8 cellular contexts compared by ENCODE assay signal in genomic region chr11:45180888-45181594, GRCh38. TPM values are rescaled to one million over a fixed set of nuclear protein-coding genes. Genes with fewer than 3 reads are reported as not detected.
DNase-seq lines count a peak whose midpoint lies in the region; ATAC-seq and TF ChIP-seq lines count a peak whose summit lies in the region.

No MANE protein-coding gene starts in this region.

- 17 to 21% methylated on average over 26 to 29 of the region's 42 CpGs for WGBS in GM23248 (ENCODE audit: low coverage in 1 of 2, low lambda C conversion rate in 2 of 2, missing lambda C conversion rate in 2 of 2), 2 experiments
- WGBS in adrenal gland, 4 donors: 12 to 69% (median 40%) methylated on average over 5 to 42 of the region's 42 CpGs

- H3F3A ChIP-seq in GM23248 (ENCODE audit: insufficient read depth): no peaks in the 10 kb centered on the region

- ATAC-seq in gastrocnemius medialis (peak; percentile 68 to 78), HG02588 (IDR thresholded peaks at IDR 0.05; ENCODE audit: unreplicated experiment) (no peak), GM21447 (IDR thresholded peaks at IDR 0.05; ENCODE audit: unreplicated experiment) (no peak)

- H3K27ac ChIP-seq in GM23248 (no peak overlapping the region), adrenal gland (peak overlapping the region in 4 of 5 donors; percentile 1 to 87 (median 82)), gastrocnemius medialis (peak overlapping the region; percentile 73 to 84 (median 78))

- H3K4me1 ChIP-seq in GM23248 (ENCODE audit: insufficient read depth) (no peaks in the 10 kb centered on the region), adrenal gland (replicated peaks in 1 of 2) (peaks cover 12 to 24% of the 10 kb centered on the region in 2 donors), gastrocnemius medialis (peaks cover 10 to 16% of the 10 kb centered on the region in 2 donors)

- no peaks in the 10 kb centered on the region for H3K27me3 ChIP-seq in GM23248 (replicated peaks; ENCODE audit: insufficient read depth)
- H3K27me3 ChIP-seq in adrenal gland: no peaks in the 10 kb centered on the region
- no peaks in the 10 kb centered on the region for H3K27me3 ChIP-seq in gastrocnemius medialis

- intact Hi-C loops in adrenal gland (cut with DNase I) (no loop called here), gastrocnemius medialis (cut with DNase I; ENCODE audit: low total_unique reads) (loop anchor here (1.0 to 10.0 kb wide), 4 partner anchors 30 to 154 kb away; no protein-coding TSS in a partner anchor)

- H3K9me3 ChIP-seq in GM23248 (ENCODE audit: low read depth) (no peaks in the 10 kb centered on the region), adrenal gland (replicated peaks in 1 of 3) (no peaks in the 10 kb centered on the region), gastrocnemius medialis (no peaks in the 10 kb centered on the region)

- in situ Hi-C loops in GM23248 (cut with MboI) (no loop called here), gastrocnemius medialis (cut with MboI; ENCODE audit: low sequenced_read_pairs in 4 of 4) (no loop called here)

- peak overlapping the region; percentile 26 for H2AFZ ChIP-seq in GM23248

- DNase-seq in GM23248 (peak; percentile 86), OCI-M1 (lab: John Stamatoyannopoulos, UW) (peak; percentile 36), adrenal gland (peak; percentile 65 to 83 (median 81)), hepatic stellate cell (ENCODE audit: low spot score) (peak; percentile 92), gastrocnemius medialis (peak in 1 of 2 donors; percentile 59), occipital lobe (lab: John Stamatoyannopoulos, UW) (no peak)

- peak overlapping the region; percentile 69 for H3K4me3 ChIP-seq in GM23248
- H3K4me3 ChIP-seq in adrenal gland: peak overlapping the region in 2 of 4 donors; percentile 43 to 84
- peak overlapping the region; percentile 48 to 64 (median 53) for H3K4me3 ChIP-seq in gastrocnemius medialis

- H3K36me3 ChIP-seq in GM23248 (ENCODE audit: low read depth) (no peaks in the 10 kb centered on the region), adrenal gland (replicated peaks in 1 of 2) (peaks cover 0 to 8% of the 10 kb centered on the region in 2 donors), gastrocnemius medialis (peaks cover 0 to 8% of the 10 kb centered on the region in 2 donors)

- no peaks in the 10 kb centered on the region for H4K20me1 ChIP-seq in GM23248 (ENCODE audit: insufficient read depth)

- no peak for TF ChIP-seq CTCF in adrenal gland (IDR thresholded peaks at IDR 0.05)
- TF ChIP-seq CTCF in gastrocnemius medialis (IDR thresholded peaks at IDR 0.05 in 4 of 5, conservative IDR thresholded peaks at IDR 0.05 in 1 of 5): no peak

- H3K9ac ChIP-seq in GM23248: peak overlapping the region; percentile 59

- peak in 1 of 2 donors; percentile 24 for TF ChIP-seq POLR2A in adrenal gland (IDR thresholded peaks at IDR 0.05)
- no peak for TF ChIP-seq POLR2A in gastrocnemius medialis (IDR thresholded peaks at IDR 0.05)

- no peaks in the 10 kb centered on the region for H3K9me2 ChIP-seq in GM23248 (ENCODE audit: insufficient read depth)

- no peaks in the 10 kb centered on the region for H3K79me2 ChIP-seq in GM23248 (ENCODE audit: insufficient read depth)

- H3K4me2 ChIP-seq in GM23248 (ENCODE audit: unreplicated experiment): peak overlapping the region; percentile 23

RNA-seq across cellular contexts. Expression of gene PRDM11, which starts 34.6 kb away (rescaled TPM):
- 2.3 and 3.7 TPM in 2 replicates for total RNA-seq in GM23248 (2014; rRNA removed; shearing (Covaris generic))
- polyA plus RNA-seq in GM23248 (2016; fragmentation: Nextera tagmentation; extraction: Ambion mirVana): 0.24 TPM in 2 replicates
- 10 to 100 TPM; 11.0 to 16.9 (median 13.7) TPM for total RNA-seq in adrenal gland
- 1 to 10 TPM; 3.3 to 6.4 (median 3.9) TPM for polyA plus RNA-seq in adrenal gland
- 10 to 100 TPM in 2 of 4 donors, 1 to 10 TPM in 2; 5.0 to 15.4 (median 9.5) TPM for total RNA-seq in gastrocnemius medialis
- 6.2 TPM for total RNA-seq in occipital lobe

Comparison
In these comparisons a context has a peak if more than half of its experiments do, and no peak if none do; other contexts are left out.
1. ATAC-seq: peak in gastrocnemius medialis (2 of 2); none in HG02588 (single experiment) and GM21447 (single experiment).